Comparison of ENCODE assay signal across 1 cellular context in genomic region chr19:36547001-36547732, GRCh38.
TF ChIP-seq lines count a peak whose summit lies in the region.

No MANE protein-coding gene starts in this region.

TF ChIP-seq in liver, 16 proteins besides CTCF, POLR2A, EP300 and RAD21 (continued from another document):
- no peak for TF ChIP-seq HNF4A (conservative IDR thresholded peaks at IDR 0.05)
- TF ChIP-seq EGR1 (IDR thresholded peaks at IDR 0.05; ENCODE audit: low read depth in 2 of 2), result no peak
- TF ChIP-seq SP1 (IDR thresholded peaks at IDR 0.05), result no peak
- TF ChIP-seq ATF3 (IDR thresholded peaks at IDR 0.05), result no peak
- TF ChIP-seq REST (IDR thresholded peaks at IDR 0.05), result no peak
- TF ChIP-seq FOXA1 (IDR thresholded peaks at IDR 0.05), result no peak
